10 cellular contexts compared by ENCODE assay signal in genomic region chr10:35331894-35332640, GRCh38. TPM values are rescaled to one million over a fixed set of nuclear protein-coding genes. Genes with fewer than 3 reads are reported as not detected.
DNase-seq lines count a peak whose midpoint lies in the region; ATAC-seq and TF ChIP-seq lines count a peak whose summit lies in the region.
"Had no signal": no experiment of that assay in that cellular context is flagged by ENCODE, and none has a peak within 500 bp of the region (broad histone marks: within the 10 kb centered on the region; RNA-seq: fewer than 3 reads in every experiment).

No MANE protein-coding gene starts in this region.

- H3K36me3 Mint-ChIP-seq in activated CD4-positive, alpha-beta T cell treated with anti-CD3 and anti-CD28 coated beads for 36 hours (ENCODE audit: low read depth) = peaks cover 17% of the 10 kb centered on the region

- peak overlapping the region; percentile 17 for H3K27ac Mint-ChIP-seq in activated CD4-positive, alpha-beta T cell treated with anti-CD3 and anti-CD28 coated beads for 36 hours

- peaks cover 65% of the 10 kb centered on the region for H3K4me1 Mint-ChIP-seq in activated CD4-positive, alpha-beta T cell treated with anti-CD3 and anti-CD28 coated beads for 36 hours

- peaks cover 25% of the 10 kb centered on the region for H4K20me1 ChIP-seq in smooth muscle cell (ENCODE audit: low read depth)

- H3K9ac ChIP-seq in smooth muscle cell (ENCODE audit: low read depth) = peak overlapping the region; percentile 58
- H3K9ac ChIP-seq: BLaER1 treated with 17β-estradiol and CSF1 and Interleukin-3, amounts not matched to agents 10 nM and 100 nM had no signal

- H2AFZ ChIP-seq in smooth muscle cell (ENCODE audit: low read depth) = no peak overlapping the region

- H3K9me3 Mint-ChIP-seq in activated CD4-positive, alpha-beta T cell treated with anti-CD3 and anti-CD28 coated beads for 36 hours (ENCODE audit: low read depth) = no peaks in the 10 kb centered on the region

- TF ChIP-seq EP300 in gastroesophageal sphincter (IDR thresholded peaks at IDR 0.05) = no peak

- H3F3A ChIP-seq in smooth muscle cell (ENCODE audit: low read depth) = peaks cover 9% of the 10 kb centered on the region

- H3K9me3 ChIP-seq in gastroesophageal sphincter (no peaks in the 10 kb centered on the region), smooth muscle cell (replicated peaks; ENCODE audit: low read depth) (no peaks in the 10 kb centered on the region)

- TF ChIP-seq POLR2A in gastroesophageal sphincter (IDR thresholded peaks at IDR 0.05) = no peak

- no peak overlapping the region for H3K4me3 Mint-ChIP-seq in activated CD4-positive, alpha-beta T cell treated with anti-CD3 and anti-CD28 coated beads for 36 hours

- DNase-seq in activated CD4-positive, alpha-beta T cell treated with anti-CD3 and anti-CD28 coated beads for 36 hours = no peak
- DNase-seq in activated CD4-positive, alpha-beta T cell treated with anti-CD3 and anti-CD28 coated beads, Interleukin-2, amount 50 U/mL, for 1 hour = no peak
- DNase-seq in SHP77 (lab: John Stamatoyannopoulos, UW) (peak; percentile 33 to 36), smooth muscle cell (lab: John Stamatoyannopoulos, UW; ENCODE audit: unreplicated experiment) (no peak), NCI-H187 treated with DMSO at 0.1 percent for 48 hours (lab: John Stamatoyannopoulos, UW) (no peak)
- no peak for DNase-seq in activated CD4-positive, CD25-positive, alpha-beta regulatory T cell treated with anti-CD3 and anti-CD28 coated beads, Interleukin-2, amount 50 U/mL, for 72 hours
- DNase-seq: NCI-H2081 had no signal

- intact Hi-C loops in activated CD4-positive, alpha-beta T cell treated with anti-CD3 and anti-CD28 coated beads for 36 hours (cut with DNase I, micrococcal nuclease) = no loop called here

- no peaks in the 10 kb centered on the region for H3K27me3 ChIP-seq in gastroesophageal sphincter
- H3K27me3 ChIP-seq in smooth muscle cell (ENCODE audit: low read depth) = no peaks in the 10 kb centered on the region

- CTCF ChIA-PET in activated CD4-positive, alpha-beta T cell treated with anti-CD3 and anti-CD28 coated beads for 36 hours (lab: Charles Lee) = interaction anchor here (0.6 to 0.7 kb wide), 2 partner anchors 18 to 136 kb away, joined by 3 read pairs; no protein-coding TSS in a partner anchor

- H3K4me3 ChIP-seq in gastroesophageal sphincter (no peak overlapping the region), smooth muscle cell (no peak overlapping the region)
- H3K4me3 ChIP-seq: BLaER1 treated with 17β-estradiol and CSF1 and Interleukin-3, amounts not matched to agents 10 nM and 100 nM had no signal

- H3K4me2 ChIP-seq in smooth muscle cell = peak overlapping the region; percentile 6

- WGBS in gastroesophageal sphincter (ENCODE audit: low coverage in 1 of 2), 2 donors = 42 to 48% methylated on average over 5 to 6 of the region's 6 CpGs
- 59% methylated on average over 6 of the region's 6 CpGs for WGBS in smooth muscle cell (ENCODE audit: low lambda C conversion rate)

- H3K27ac ChIP-seq in gastroesophageal sphincter = peak overlapping the region in 3 of 4 donors; percentile 49 to 75 (median 68)
- H3K27ac ChIP-seq in smooth muscle cell (ENCODE audit: low read depth) = peak overlapping the region; percentile 91
- H3K27ac ChIP-seq: BLaER1 treated with 17β-estradiol and CSF1 and Interleukin-3, amounts not matched to agents 10 nM and 100 nM had no signal

- H3K79me2 ChIP-seq in smooth muscle cell (ENCODE audit: low read depth) = peaks cover 59% of the 10 kb centered on the region

- H3K27me3 Mint-ChIP-seq in activated CD4-positive, alpha-beta T cell treated with anti-CD3 and anti-CD28 coated beads for 36 hours = no peaks in the 10 kb centered on the region

- peak; percentile 17 for ATAC-seq in activated CD4-positive, alpha-beta T cell treated with anti-CD3 and anti-CD28 coated beads for 36 hours
- ATAC-seq in gastroesophageal sphincter = no peak
- no peak for ATAC-seq in GM19455 (IDR thresholded peaks at IDR 0.05; ENCODE audit: unreplicated experiment)

- TF ChIP-seq CTCF in gastroesophageal sphincter (IDR thresholded peaks at IDR 0.05) (no peak), smooth muscle cell (IDR thresholded peaks at IDR 0.05; ENCODE audit: borderline replicate concordance, insufficient read depth, poor library complexity, severe bottlenecking) (no peak)

- H3K36me3 ChIP-seq in gastroesophageal sphincter = no peaks in the 10 kb centered on the region
- no peaks in the 10 kb centered on the region for H3K36me3 ChIP-seq in smooth muscle cell (ENCODE audit: low read depth)

- POLR2A ChIA-PET in activated CD4-positive, alpha-beta T cell treated with anti-CD3 and anti-CD28 coated beads for 36 hours (lab: Charles Lee) = interaction anchor here (0.7 kb wide), 1 partner anchor 11 kb away, joined by 4 read pairs; no protein-coding TSS in a partner anchor

- peaks cover 15 to 82% (median 16%) of the 10 kb centered on the region in 3 donors for H3K4me1 ChIP-seq in gastroesophageal sphincter
- H3K4me1 ChIP-seq in smooth muscle cell (ENCODE audit: low read depth) = peaks cover 24% of the 10 kb centered on the region

RNA-seq across cellular contexts. Expression of gene CCNY, which starts 4.2 kb away (rescaled TPM):
- total RNA-seq in activated CD4-positive, alpha-beta T cell treated with anti-CD3 and anti-CD28 coated beads for 36 hours = 10 to 100 TPM; 49.4 to 54.0 TPM
- total RNA-seq in gastroesophageal sphincter (100 to 1,000 TPM in 1 of 4 donors, 10 to 100 TPM in 3; 35.5 to 106 (median 63.2) TPM), smooth muscle cell (46.9 and 56.3 TPM in 2 replicates)
- 53.1 and 57.5 TPM in 2 replicates for polyA plus RNA-seq in smooth muscle cell

Comparison
In these comparisons a context has a peak if more than half of its experiments do, and no peak if none do; other contexts are left out.
1. DNase-seq: peak in SHP77 (2 of 2); none in activated CD4-positive, alpha-beta T cell treated with anti-CD3 and anti-CD28 coated beads for 36 hours (single experiment), activated CD4-positive, alpha-beta T cell treated with anti-CD3 and anti-CD28 coated beads, Interleukin-2, amount 50 U/mL, for 1 hour (single experiment), smooth muscle cell (single experiment), activated CD4-positive, CD25-positive, alpha-beta regulatory T cell treated with anti-CD3 and anti-CD28 coated beads, Interleukin-2, amount 50 U/mL, for 72 hours (single experiment) and NCI-H187 treated with DMSO at 0.1 percent for 48 hours (single experiment).